Comparison of ENCODE assay signal across 32 cellular contexts in the genomic region with DNA sequence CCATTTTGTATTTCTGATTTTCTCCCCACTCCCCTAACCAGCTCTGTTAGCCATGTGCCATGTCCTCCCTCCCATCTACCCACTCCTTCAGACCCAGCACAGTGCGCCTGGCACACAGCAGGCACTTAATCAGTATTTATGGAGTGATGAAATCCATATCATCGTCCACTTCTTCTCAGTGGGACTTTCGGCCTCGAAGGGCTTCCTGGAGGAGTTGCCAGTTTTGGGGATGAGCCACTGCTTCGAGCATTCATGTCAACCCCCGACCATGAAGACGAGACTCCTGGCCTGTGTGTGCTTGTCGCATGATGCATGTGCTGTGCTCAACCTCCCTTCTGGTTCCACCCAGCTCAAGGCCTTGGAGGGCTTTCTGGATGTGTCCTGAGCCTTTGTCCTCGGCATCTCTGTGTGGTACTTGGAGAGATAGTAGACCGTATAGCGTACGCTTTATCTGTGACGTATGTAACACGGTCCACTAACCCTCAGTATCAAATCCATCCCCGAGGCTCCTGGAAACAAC.
DNase-seq lines count a peak whose midpoint lies in the region; ATAC-seq, FAIRE-seq and TF ChIP-seq lines count a peak whose summit lies in the region.
"Had no signal": no experiment of that assay in that cellular context is flagged by ENCODE, and none has a peak within 500 bp of the region (broad histone marks: within the 10 kb centered on the region; RNA-seq: fewer than 3 reads in every experiment).

No MANE protein-coding gene starts in this region.

- H3K36me3 Mint-ChIP-seq in natural killer cell (no peaks in the 10 kb centered on the region), chondrocyte (ENCODE audit: low read depth) (no peaks in the 10 kb centered on the region), osteocyte (ENCODE audit: unreplicated experiment) (no peaks in the 10 kb centered on the region)
- H3K36me3 Mint-ChIP-seq in natural killer cell treated with Interleukin-12 subunit alpha and Interleukin-12 subunit beta and Interleukin-15 and Interleukin-18, amount 100 ng/mL, for 72 hours = no peaks in the 10 kb centered on the region

- H3K4me1 Mint-ChIP-seq in natural killer cell = no peaks in the 10 kb centered on the region
- peaks cover 0 to 3% of the 10 kb centered on the region in 2 donors for H3K4me1 Mint-ChIP-seq in natural killer cell treated with Interleukin-12 subunit alpha and Interleukin-12 subunit beta and Interleukin-15 and Interleukin-18, amount 100 ng/mL, for 72 hours (ENCODE audit: low read depth in 2 of 2)
- H3K4me1 Mint-ChIP-seq in chondrocyte (ENCODE audit: low read depth) = no peaks in the 10 kb centered on the region
- no peaks in the 10 kb centered on the region for H3K4me1 Mint-ChIP-seq in osteocyte (ENCODE audit: unreplicated experiment)
- H3K4me1 Mint-ChIP-seq: activated CD4-positive, alpha-beta memory T cell treated with anti-CD3 and anti-CD28 coated beads, Interleukin-2, amount 10 ng/mL, durations not matched to agents 7 days and 5 days had no signal

- no peak overlapping the region for H3K4me3 ChIP-seq in uterus
- H3K4me3 ChIP-seq: BLaER1, heart left ventricle, lower lobe of right lung, MG63, mucosa of descending colon, transverse colon had no signal

- H3K9me3 ChIP-seq in uterus = no peaks in the 10 kb centered on the region
- H3K9me3 ChIP-seq: heart left ventricle, lower lobe of right lung, MG63, mucosa of descending colon, SK-N-SH, transverse colon had no signal

- H3K4me1 ChIP-seq in uterus = no peaks in the 10 kb centered on the region
- H3K4me1 ChIP-seq: BLaER1, heart left ventricle, lower lobe of right lung, transverse colon had no signal

- H3K36me3 ChIP-seq in uterus = no peaks in the 10 kb centered on the region
- H3K36me3 ChIP-seq: BLaER1, heart left ventricle, lower lobe of right lung, MG63, transverse colon had no signal

- peak; percentile 4 for DNase-seq in natural killer cell
- DNase-seq in natural killer cell treated with Interleukin-12 subunit alpha and Interleukin-12 subunit beta and Interleukin-15 and Interleukin-18, amount 100 ng/mL, for 72 hours (ENCODE audit: low spot score) = no peak
- DNase-seq in chondrocyte (ENCODE audit: low spot score) = peak; percentile 22
- peak; percentile 67 for DNase-seq in osteocyte (ENCODE audit: extremely low spot score, unreplicated experiment)
- DNase-seq in uterus = peak; percentile 6 to 8
- DNase-seq in RCC 7860 (ENCODE audit: low spot score) = no peak
- DNase-seq: central memory CD4-positive, alpha-beta T cell; dermis blood vessel endothelial cell; foreskin melanocyte; KBM-7; kidney glomerular epithelial cell; lower lobe of right lung; MG63; mucosa of descending colon; NCI-H1105 treated with DMSO at 0.1 percent for 48 hours; NCI-H1930; NCI-H2171 treated with DMSO at 0.1 percent for 48 hours; NCI-H510A treated with DMSO at 0.1 percent for 48 hours; retina; SK-N-SH; stimulated activated CD4-positive, alpha-beta T cell treated with anti-CD3 and anti-CD28 coated beads, Interleukin-2, amount 100 ng/mL, for 24 hours; transverse colon had no signal

- peaks cover 0 to 8% of the 10 kb centered on the region in 2 donors for H3K27me3 Mint-ChIP-seq in natural killer cell (ENCODE audit: low read depth in 2 of 2)
- peaks cover 9 to 25% of the 10 kb centered on the region in 2 donors for H3K27me3 Mint-ChIP-seq in natural killer cell treated with Interleukin-12 subunit alpha and Interleukin-12 subunit beta and Interleukin-15 and Interleukin-18, amount 100 ng/mL, for 72 hours
- H3K27me3 Mint-ChIP-seq in chondrocyte (ENCODE audit: low read depth) = no peaks in the 10 kb centered on the region
- peaks cover 3% of the 10 kb centered on the region for H3K27me3 Mint-ChIP-seq in osteocyte (ENCODE audit: unreplicated experiment)
- H3K27me3 Mint-ChIP-seq: activated CD4-positive, alpha-beta memory T cell treated with anti-CD3 and anti-CD28 coated beads, Interleukin-2, amount 10 ng/mL, durations not matched to agents 7 days and 5 days had no signal

- H3K9me3 Mint-ChIP-seq in natural killer cell (peaks cover 0 to 7% of the 10 kb centered on the region in 2 donors), chondrocyte (ENCODE audit: low read depth) (peaks cover 7% of the 10 kb centered on the region), osteocyte (ENCODE audit: unreplicated experiment) (peaks cover 5% of the 10 kb centered on the region)
- H3K9me3 Mint-ChIP-seq in natural killer cell treated with Interleukin-12 subunit alpha and Interleukin-12 subunit beta and Interleukin-15 and Interleukin-18, amount 100 ng/mL, for 72 hours = no peaks in the 10 kb centered on the region
- H3K9me3 Mint-ChIP-seq: T-helper 1 cell treated with Interleukin-12 subunit alpha and Interleukin-12 subunit beta and Interleukin-4 antibody, amounts not matched to agents 30 μg/mL and 1 μg/mL, for 36 hours had no signal

- ATAC-seq in natural killer cell (no peak), HG03520 (IDR thresholded peaks at IDR 0.05; ENCODE audit: unreplicated experiment) (no peak)
- ATAC-seq in natural killer cell treated with Interleukin-12 subunit alpha and Interleukin-12 subunit beta and Interleukin-15 and Interleukin-18, amount 100 ng/mL, for 72 hours = no peak
- ATAC-seq: heart left ventricle, lower lobe of right lung, mucosa of descending colon had no signal

- no peaks in the 10 kb centered on the region for H3K27me3 ChIP-seq in uterus
- H3K27me3 ChIP-seq: BLaER1, MG63, transverse colon had no signal

- H3K27ac ChIP-seq in uterus = no peak overlapping the region
- H3K27ac ChIP-seq: BLaER1, heart left ventricle, lower lobe of right lung, transverse colon had no signal

- TF ChIP-seq CTCF in natural killer cell (IDR thresholded peaks at IDR 0.05) (no peak), chondrocyte (IDR thresholded peaks at IDR 0.05) (no peak), osteocyte (IDR thresholded peaks at IDR 0.05) (no peak), uterus (IDR thresholded peaks at IDR 0.05) (no peak)

- no peak for FAIRE-seq in RCC 7860 (lab: Jason Lieb, UNC)
- FAIRE-seq: astrocyte, GM12891, H54 had no signal

- H3K4me3 Mint-ChIP-seq in natural killer cell = no peak overlapping the region
- no peak overlapping the region for H3K4me3 Mint-ChIP-seq in natural killer cell treated with Interleukin-12 subunit alpha and Interleukin-12 subunit beta and Interleukin-15 and Interleukin-18, amount 100 ng/mL, for 72 hours
- H3K4me3 Mint-ChIP-seq in chondrocyte (ENCODE audit: unreplicated experiment) = no peak overlapping the region
- H3K4me3 Mint-ChIP-seq in osteocyte (ENCODE audit: unreplicated experiment) = no peak overlapping the region
- H3K4me3 Mint-ChIP-seq: activated CD4-positive, alpha-beta memory T cell treated with anti-CD3 and anti-CD28 coated beads, Interleukin-2, amount 10 ng/mL, durations not matched to agents 7 days and 5 days; nephron; T-helper 1 cell treated with Interleukin-12 subunit alpha and Interleukin-12 subunit beta and Interleukin-4 antibody, amounts not matched to agents 30 μg/mL and 1 μg/mL, for 36 hours had no signal

- no peak overlapping the region for H3K27ac Mint-ChIP-seq in natural killer cell
- no peak overlapping the region for H3K27ac Mint-ChIP-seq in natural killer cell treated with Interleukin-12 subunit alpha and Interleukin-12 subunit beta and Interleukin-15 and Interleukin-18, amount 100 ng/mL, for 72 hours
- H3K27ac Mint-ChIP-seq in chondrocyte (ENCODE audit: unreplicated experiment) = no peak overlapping the region
- no peak overlapping the region for H3K27ac Mint-ChIP-seq in osteocyte (ENCODE audit: unreplicated experiment)
- H3K27ac Mint-ChIP-seq: activated CD4-positive, alpha-beta memory T cell treated with anti-CD3 and anti-CD28 coated beads, Interleukin-2, amount 10 ng/mL, durations not matched to agents 7 days and 5 days; activated T-helper 2 cell treated with anti-CD3 and anti-CD28 coated beads, Interferon-gamma antibody, Interleukin-2, Interleukin-4, amounts not matched to agents 10 μg/mL and 5 μg/mL and 100 μg/mL, durations not matched to agents 14 hours and 24 hours and 36 hours; nephron; T-helper 1 cell treated with Interleukin-12 subunit alpha and Interleukin-12 subunit beta and Interleukin-4 antibody, amounts not matched to agents 30 μg/mL and 1 μg/mL, for 36 hours had no signal

- intact Hi-C loops in natural killer cell (cut with micrococcal nuclease) = no loop called here
- intact Hi-C loops in uterus (cut with DNase I; ENCODE audit: low total_unique reads) = no loop called here

- no peak for TF ChIP-seq POLR2A in uterus (IDR thresholded peaks at IDR 0.05)

Comparison
In these comparisons a context has a peak if more than half of its experiments do, and no peak if none do; other contexts are left out.
1. DNase-seq: peak in natural killer cell (single experiment), chondrocyte (single experiment), osteocyte (single experiment) and uterus (2 of 2); none in natural killer cell treated with Interleukin-12 subunit alpha and Interleukin-12 subunit beta and Interleukin-15 and Interleukin-18, amount 100 ng/mL, for 72 hours (single experiment) and RCC 7860 (single experiment).